35 cellular contexts compared by ENCODE assay signal in the genomic region with DNA sequence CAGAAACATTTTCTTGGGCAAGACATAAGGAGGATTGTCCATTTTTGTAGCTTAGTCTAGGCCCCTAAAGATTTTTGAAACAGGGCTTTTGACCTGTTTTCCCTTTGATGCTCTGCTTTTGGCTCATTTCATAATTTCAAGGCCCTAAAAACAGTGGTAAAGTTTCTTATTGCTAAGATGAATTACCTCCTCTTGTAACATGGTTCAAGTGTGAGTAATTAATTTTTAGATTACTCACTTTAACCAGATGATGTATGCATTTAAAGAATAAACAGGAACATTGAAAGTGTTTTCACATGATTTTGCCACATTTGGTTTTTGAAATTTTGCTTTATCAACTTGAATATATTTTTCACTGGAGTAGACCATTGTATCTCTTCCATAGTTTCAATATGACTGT. TPM values are rescaled to one million over a fixed set of nuclear protein-coding genes. Genes with fewer than 3 reads are reported as not detected.
"Had no signal": no experiment of that assay in that cellular context is flagged by ENCODE, and none has a peak within 500 bp of the region (broad histone marks: within the 10 kb centered on the region; RNA-seq: fewer than 3 reads in every experiment).

No MANE protein-coding gene starts in this region.

- DNase-seq: activated B cell treated with CpG ODN at 0.5 μM for 24 hours; activated CD4-positive, alpha-beta memory T cell treated with anti-CD3 and anti-CD28 coated beads, Interleukin-2, amount 10 ng/mL, durations not matched to agents 7 days and 5 days; activated CD4-positive, alpha-beta T cell treated with anti-CD3 and anti-CD28 coated beads for 48 hours; activated CD4-positive, CD25-positive, alpha-beta regulatory T cell treated with anti-CD3 and anti-CD28 coated beads, Interleukin-2, amount 50 U/mL, for 72 hours; activated CD8-positive, alpha-beta memory T cell treated with anti-CD3 and anti-CD28 coated beads for 24 hours; activated CD8-positive, alpha-beta memory T cell treated with anti-CD3 and anti-CD28 coated beads, Interleukin-2, amount 10 ng/mL, durations not matched to agents 7 days and 5 days; activated CD8-positive, alpha-beta memory T cell treated with anti-CD3 and anti-CD28 coated beads, Interleukin-2, amount 50 U/mL, for 48 hours; activated gamma-delta T cell treated with Interleukin-2 at 50 U/mL for 16 hours; activated naive CD4-positive, alpha-beta T cell treated with anti-CD3 and anti-CD28 coated beads for 36 hours; activated naive CD8-positive, alpha-beta T cell treated with anti-CD3 and anti-CD28 coated beads for 36 hours; activated T-cell treated with anti-CD3 and anti-CD28 coated beads, Interleukin-2, amount 50 U/mL, for 1 hour; amygdala; Kasumi-1; KBM-7; NCI-H1105; NCI-H1417 treated with DMSO at 0.1 percent for 48 hours; NCI-H187 treated with DMSO at 0.1 percent for 48 hours; NCI-H2081; NCI-H2171 treated with DMSO at 0.1 percent for 48 hours; NCI-H2227 treated with DMSO at 0.1 percent for 48 hours; NCI-H446; NCI-H510A treated with DMSO at 0.1 percent for 48 hours; NCI-H526 treated with DMSO at 0.1 percent for 48 hours; OCI-M1; Right ventricle myocardium superior; SW 1271; T-helper 1 cell; T-helper 2 cell; T-helper 9 cell had no signal

- H3K4me3 ChIP-seq: ascending aorta, cardiac muscle cell had no signal

- H3K36me3 ChIP-seq: ascending aorta, cardiac muscle cell had no signal

- H3K27ac ChIP-seq: ascending aorta, cardiac muscle cell, VCaP had no signal

- H3K9me3 Mint-ChIP-seq: activated B cell treated with CpG ODN at 0.5 μM for 24 hours; activated CD4-positive, alpha-beta memory T cell treated with anti-CD3 and anti-CD28 coated beads, Interleukin-2, amount 10 ng/mL, durations not matched to agents 7 days and 5 days; activated naive CD4-positive, alpha-beta T cell treated with anti-CD3 and anti-CD28 coated beads for 36 hours; activated naive CD8-positive, alpha-beta T cell treated with anti-CD3 and anti-CD28 coated beads for 36 hours; central memory CD8-positive, alpha-beta T cell had no signal

- H3K36me3 Mint-ChIP-seq: activated CD8-positive, alpha-beta memory T cell treated with anti-CD3 and anti-CD28 coated beads, Interleukin-2, amount 10 ng/mL, durations not matched to agents 7 days and 5 days; activated naive CD8-positive, alpha-beta T cell treated with anti-CD3 and anti-CD28 coated beads for 36 hours had no signal

- H3K27me3 ChIP-seq: ascending aorta had no signal

- H3K4me3 Mint-ChIP-seq: activated B cell treated with CpG ODN at 0.5 μM for 24 hours; activated CD4-positive, alpha-beta memory T cell treated with anti-CD3 and anti-CD28 coated beads, Interleukin-2, amount 10 ng/mL, durations not matched to agents 7 days and 5 days; activated CD8-positive, alpha-beta memory T cell treated with anti-CD3 and anti-CD28 coated beads, Interleukin-2, amount 10 ng/mL, durations not matched to agents 7 days and 5 days; activated naive CD4-positive, alpha-beta T cell treated with anti-CD3 and anti-CD28 coated beads for 36 hours; activated naive CD8-positive, alpha-beta T cell treated with anti-CD3 and anti-CD28 coated beads for 36 hours; central memory CD8-positive, alpha-beta T cell had no signal

- H3K27ac Mint-ChIP-seq: activated B cell treated with CpG ODN at 0.5 μM for 24 hours; activated CD4-positive, alpha-beta memory T cell treated with anti-CD3 and anti-CD28 coated beads, Interleukin-2, amount 10 ng/mL, durations not matched to agents 7 days and 5 days; activated CD8-positive, alpha-beta memory T cell treated with anti-CD3 and anti-CD28 coated beads, Interleukin-2, amount 10 ng/mL, durations not matched to agents 7 days and 5 days; activated naive CD4-positive, alpha-beta T cell treated with anti-CD3 and anti-CD28 coated beads for 36 hours; activated naive CD8-positive, alpha-beta T cell treated with anti-CD3 and anti-CD28 coated beads for 36 hours had no signal

- ATAC-seq: activated CD8-positive, alpha-beta memory T cell treated with anti-CD3 and anti-CD28 coated beads, Interleukin-2, amount 10 ng/mL, durations not matched to agents 7 days and 5 days had no signal

- H3K9me3 ChIP-seq: ascending aorta had no signal

RNA-seq across cellular contexts. Expression of gene RAG2, which starts 1.2 kb away (rescaled TPM):
- total RNA-seq: activated B cell treated with CpG ODN at 0.5 μM for 24 hours; activated CD4-positive, alpha-beta memory T cell treated with anti-CD3 and anti-CD28 coated beads, Interleukin-2, amount 10 ng/mL, durations not matched to agents 7 days and 5 days; activated CD8-positive, alpha-beta memory T cell treated with anti-CD3 and anti-CD28 coated beads, Interleukin-2, amount 10 ng/mL, durations not matched to agents 7 days and 5 days; activated naive CD4-positive, alpha-beta T cell treated with anti-CD3 and anti-CD28 coated beads for 36 hours; activated naive CD8-positive, alpha-beta T cell treated with anti-CD3 and anti-CD28 coated beads for 36 hours; ascending aorta; cardiac muscle cell; chondrocyte; M059J; Right ventricle myocardium superior had no signal

RNA-seq across cellular contexts. Expression of gene RAG1, which starts 29.1 kb away (rescaled TPM):
- polyA plus RNA-seq: cardiac muscle cell had no signal
